In genomic region chr6:46357591-46357990, GRCh38 we compare ENCODE assay signal across 28 cellular contexts.
DNase-seq lines count a peak whose midpoint lies in the region; ATAC-seq, FAIRE-seq and TF ChIP-seq lines count a peak whose summit lies in the region.
"Had no signal": no experiment of that assay in that cellular context is flagged by ENCODE, and none has a peak within 500 bp of the region (broad histone marks: within the 10 kb centered on the region; RNA-seq: fewer than 3 reads in every experiment).

No MANE protein-coding gene starts in this region.

- no peak for TF ChIP-seq CTCF in activated CD8-positive, alpha-beta T cell treated with anti-CD3 and anti-CD28 coated beads for 36 hours (IDR thresholded peaks at IDR 0.05)
- TF ChIP-seq CTCF in kidney epithelial cell (IDR thresholded peaks at IDR 0.05; ENCODE audit: insufficient read depth, low read length, poor library complexity, severe bottlenecking) = no peak
- no peak for TF ChIP-seq CTCF in CD8-positive, alpha-beta T cell (IDR thresholded peaks at IDR 0.05)

- peaks cover 10% of the 10 kb centered on the region for H3K27me3 Mint-ChIP-seq in activated CD8-positive, alpha-beta T cell treated with anti-CD3 and anti-CD28 coated beads, Interleukin-2, amount 10 ng/mL, durations not matched to agents 7 days and 5 days (ENCODE audit: low read depth)
- peaks cover 2% of the 10 kb centered on the region for H3K27me3 Mint-ChIP-seq in activated CD8-positive, alpha-beta T cell treated with anti-CD3 and anti-CD28 coated beads for 36 hours
- H3K27me3 Mint-ChIP-seq in activated CD4-positive, alpha-beta memory T cell treated with anti-CD3 and anti-CD28 coated beads for 36 hours = peaks cover 2% of the 10 kb centered on the region
- H3K27me3 Mint-ChIP-seq in CD8-positive, alpha-beta T cell (ENCODE audit: low read depth) = peaks cover 2% of the 10 kb centered on the region
- H3K27me3 Mint-ChIP-seq: dendritic cell treated with granulocyte-macrophage colony-stimulating factor and Interleukin-4, amounts not matched to agents 40 ng/mL and 50 ng/mL, for 4 days had no signal

- DNase-seq in activated CD8-positive, alpha-beta T cell treated with anti-CD3 and anti-CD28 coated beads, Interleukin-2, amount 10 ng/mL, durations not matched to agents 7 days and 5 days = no peak
- DNase-seq in activated CD8-positive, alpha-beta T cell treated with anti-CD3 and anti-CD28 coated beads for 36 hours = no peak
- DNase-seq in kidney epithelial cell (ENCODE audit: low read depth) (peak; percentile 9), small intestine (peak; percentile 52)
- DNase-seq in activated CD4-positive, alpha-beta memory T cell treated with anti-CD3 and anti-CD28 coated beads for 36 hours = no peak
- DNase-seq in CD8-positive, alpha-beta T cell = no peak
- DNase-seq: activated CD4-positive, alpha-beta memory T cell treated with anti-CD3 and anti-CD28 coated beads, Interleukin-2, amount 10 ng/mL, durations not matched to agents 7 days and 5 days; activated naive CD4-positive, alpha-beta T cell; activated T-cell treated with anti-CD3 and anti-CD28 coated beads, Interleukin-2, amount 50 U/mL, for 24 hours; amygdala; Calu3; EL; H9; KG1; NCI-H1694; NCI-H2171; NCI-H524 treated with DMSO at 0.1 percent for 48 hours; stimulated activated naive CD8-positive, alpha-beta T cell treated with anti-CD3 and anti-CD28 coated beads, Interleukin-15, amount 100 ng/mL, for 72 hours; T-helper 9 cell had no signal

- WGBS in small intestine, 3 donors = 12 to 36% (median 31%) methylated on average over 2 of the region's 2 CpGs

- CTCF ChIA-PET in activated CD8-positive, alpha-beta T cell treated with anti-CD3 and anti-CD28 coated beads, Interleukin-2, amount 10 ng/mL, durations not matched to agents 7 days and 5 days (lab: Charles Lee) = no interaction called here
- CTCF ChIA-PET in activated CD8-positive, alpha-beta T cell treated with anti-CD3 and anti-CD28 coated beads for 36 hours (lab: Charles Lee) = no interaction called here
- CTCF ChIA-PET in activated CD4-positive, alpha-beta memory T cell treated with anti-CD3 and anti-CD28 coated beads for 36 hours (lab: Charles Lee) = no interaction called here
- CTCF ChIA-PET in CD8-positive, alpha-beta T cell (lab: Charles Lee) = interaction anchor here (0.8 kb wide), 1 partner anchor 418 kb away, joined by 3 read pairs; no protein-coding TSS in a partner anchor

- H3K27ac Mint-ChIP-seq in activated CD8-positive, alpha-beta T cell treated with anti-CD3 and anti-CD28 coated beads, Interleukin-2, amount 10 ng/mL, durations not matched to agents 7 days and 5 days = peak overlapping the region; percentile 57
- no peak overlapping the region for H3K27ac Mint-ChIP-seq in activated CD8-positive, alpha-beta T cell treated with anti-CD3 and anti-CD28 coated beads for 36 hours
- no peak overlapping the region for H3K27ac Mint-ChIP-seq in activated CD4-positive, alpha-beta memory T cell treated with anti-CD3 and anti-CD28 coated beads for 36 hours
- H3K27ac Mint-ChIP-seq in CD8-positive, alpha-beta T cell = no peak overlapping the region
- H3K27ac Mint-ChIP-seq: activated CD4-positive, alpha-beta memory T cell treated with anti-CD3 and anti-CD28 coated beads, Interleukin-2, amount 10 ng/mL, durations not matched to agents 7 days and 5 days; activated T-cell treated with anti-CD3 and anti-CD28 coated beads, Interleukin-2, amount 50 U/mL, for 24 hours; dendritic cell treated with granulocyte-macrophage colony-stimulating factor and Interleukin-4, amounts not matched to agents 40 ng/mL and 50 ng/mL, for 4 days; H9; stimulated activated naive CD8-positive, alpha-beta T cell treated with anti-CD3 and anti-CD28 coated beads, Interleukin-15, amount 100 ng/mL, for 72 hours; WTC11 had no signal

- H3K36me3 ChIP-seq in kidney epithelial cell (ENCODE audit: control insufficient read depth, insufficient read depth, low read length) = no peaks in the 10 kb centered on the region
- no peaks in the 10 kb centered on the region for H3K36me3 ChIP-seq in small intestine (ENCODE audit: control insufficient read depth in 2 of 2, insufficient read depth in 2 of 2, low read length in 2 of 2)
- no peaks in the 10 kb centered on the region for H3K36me3 ChIP-seq in CD8-positive, alpha-beta T cell (ENCODE audit: insufficient read depth, low read length)
- H3K36me3 ChIP-seq: BLaER1, neutrophil, tibial nerve had no signal

- H3K4me3 Mint-ChIP-seq in activated CD8-positive, alpha-beta T cell treated with anti-CD3 and anti-CD28 coated beads, Interleukin-2, amount 10 ng/mL, durations not matched to agents 7 days and 5 days = peak overlapping the region; percentile 36
- H3K4me3 Mint-ChIP-seq in activated CD8-positive, alpha-beta T cell treated with anti-CD3 and anti-CD28 coated beads for 36 hours = no peak overlapping the region
- H3K4me3 Mint-ChIP-seq in activated CD4-positive, alpha-beta memory T cell treated with anti-CD3 and anti-CD28 coated beads for 36 hours = no peak overlapping the region
- H3K4me3 Mint-ChIP-seq in CD8-positive, alpha-beta T cell = no peak overlapping the region
- H3K4me3 Mint-ChIP-seq: activated CD4-positive, alpha-beta memory T cell treated with anti-CD3 and anti-CD28 coated beads, Interleukin-2, amount 10 ng/mL, durations not matched to agents 7 days and 5 days; activated T-cell treated with anti-CD3 and anti-CD28 coated beads, Interleukin-2, amount 50 U/mL, for 24 hours; dendritic cell treated with granulocyte-macrophage colony-stimulating factor and Interleukin-4, amounts not matched to agents 40 ng/mL and 50 ng/mL, for 4 days; H9; stimulated activated naive CD8-positive, alpha-beta T cell treated with anti-CD3 and anti-CD28 coated beads, Interleukin-15, amount 100 ng/mL, for 72 hours; WTC11 had no signal

- H3K4me3 ChIP-seq in kidney epithelial cell (ENCODE audit: low read depth, low read length) (no peak overlapping the region), small intestine (ENCODE audit: low read depth in 1 of 2, low read length in 2 of 2) (no peak overlapping the region)
- H3K4me3 ChIP-seq in CD8-positive, alpha-beta T cell (ENCODE audit: low read depth, low read length) = no peak overlapping the region
- H3K4me3 ChIP-seq: BLaER1, lung, tibial nerve had no signal

- H3K9me3 ChIP-seq in small intestine (ENCODE audit: control insufficient read depth, low read depth) = no peaks in the 10 kb centered on the region
- H3K9me3 ChIP-seq in CD8-positive, alpha-beta T cell (ENCODE audit: low read length) = no peaks in the 10 kb centered on the region
- H3K9me3 ChIP-seq: BLaER1, neutrophil, tibial nerve had no signal

- H3K4me1 Mint-ChIP-seq in activated CD8-positive, alpha-beta T cell treated with anti-CD3 and anti-CD28 coated beads, Interleukin-2, amount 10 ng/mL, durations not matched to agents 7 days and 5 days (ENCODE audit: low read depth) = peaks cover 4% of the 10 kb centered on the region
- H3K4me1 Mint-ChIP-seq in activated CD8-positive, alpha-beta T cell treated with anti-CD3 and anti-CD28 coated beads for 36 hours (ENCODE audit: low read depth) = peaks cover 2% of the 10 kb centered on the region
- peaks cover 4% of the 10 kb centered on the region for H3K4me1 Mint-ChIP-seq in activated CD4-positive, alpha-beta memory T cell treated with anti-CD3 and anti-CD28 coated beads for 36 hours (ENCODE audit: low read depth)
- H3K4me1 Mint-ChIP-seq in CD8-positive, alpha-beta T cell (ENCODE audit: low read depth) = no peaks in the 10 kb centered on the region
- H3K4me1 Mint-ChIP-seq: stimulated activated naive CD8-positive, alpha-beta T cell treated with anti-CD3 and anti-CD28 coated beads, Interleukin-15, amount 100 ng/mL, for 72 hours had no signal

- no peaks in the 10 kb centered on the region for H3K27me3 ChIP-seq in kidney epithelial cell (ENCODE audit: control insufficient read depth, insufficient read depth, low read length)
- no peaks in the 10 kb centered on the region for H3K27me3 ChIP-seq in small intestine (ENCODE audit: control insufficient read depth in 2 of 2, insufficient read depth in 2 of 2, low read length in 2 of 2)
- no peaks in the 10 kb centered on the region for H3K27me3 ChIP-seq in CD8-positive, alpha-beta T cell (ENCODE audit: insufficient read depth, low read length)
- H3K27me3 ChIP-seq: BLaER1, neutrophil, tibial nerve had no signal

- peaks cover 0 to 8% of the 10 kb centered on the region in 2 donors for H3K4me1 ChIP-seq in small intestine (ENCODE audit: control insufficient read depth in 2 of 2, insufficient read depth in 1 of 2, low read depth in 1 of 2, low read length in 1 of 2)
- no peaks in the 10 kb centered on the region for H3K4me1 ChIP-seq in CD8-positive, alpha-beta T cell (ENCODE audit: insufficient read depth, low read length)

- FAIRE-seq in small intestine (lab: Jason Lieb, UNC) = no peak
- FAIRE-seq: bronchial epithelial cell had no signal

- no peaks in the 10 kb centered on the region for H3K9me3 Mint-ChIP-seq in activated CD8-positive, alpha-beta T cell treated with anti-CD3 and anti-CD28 coated beads, Interleukin-2, amount 10 ng/mL, durations not matched to agents 7 days and 5 days (ENCODE audit: insufficient read depth)
- H3K9me3 Mint-ChIP-seq in activated CD8-positive, alpha-beta T cell treated with anti-CD3 and anti-CD28 coated beads for 36 hours = no peaks in the 10 kb centered on the region
- H3K9me3 Mint-ChIP-seq in activated CD4-positive, alpha-beta memory T cell treated with anti-CD3 and anti-CD28 coated beads for 36 hours = no peaks in the 10 kb centered on the region
- H3K9me3 Mint-ChIP-seq in CD8-positive, alpha-beta T cell = no peaks in the 10 kb centered on the region
- H3K9me3 Mint-ChIP-seq: activated CD4-positive, alpha-beta memory T cell treated with anti-CD3 and anti-CD28 coated beads, Interleukin-2, amount 10 ng/mL, durations not matched to agents 7 days and 5 days; activated T-cell treated with anti-CD3 and anti-CD28 coated beads, Interleukin-2, amount 50 U/mL, for 24 hours; dendritic cell treated with granulocyte-macrophage colony-stimulating factor and Interleukin-4, amounts not matched to agents 40 ng/mL and 50 ng/mL, for 4 days; stimulated activated naive CD8-positive, alpha-beta T cell treated with anti-CD3 and anti-CD28 coated beads, Interleukin-15, amount 100 ng/mL, for 72 hours had no signal

- H3K36me3 Mint-ChIP-seq in activated CD8-positive, alpha-beta T cell treated with anti-CD3 and anti-CD28 coated beads, Interleukin-2, amount 10 ng/mL, durations not matched to agents 7 days and 5 days (ENCODE audit: low read depth) = no peaks in the 10 kb centered on the region
- H3K36me3 Mint-ChIP-seq in activated CD8-positive, alpha-beta T cell treated with anti-CD3 and anti-CD28 coated beads for 36 hours (ENCODE audit: low read depth) = no peaks in the 10 kb centered on the region
- no peaks in the 10 kb centered on the region for H3K36me3 Mint-ChIP-seq in activated CD4-positive, alpha-beta memory T cell treated with anti-CD3 and anti-CD28 coated beads for 36 hours
- no peaks in the 10 kb centered on the region for H3K36me3 Mint-ChIP-seq in CD8-positive, alpha-beta T cell
- H3K36me3 Mint-ChIP-seq: WTC11 had no signal

- no peak for ATAC-seq in activated CD8-positive, alpha-beta T cell treated with anti-CD3 and anti-CD28 coated beads, Interleukin-2, amount 10 ng/mL, durations not matched to agents 7 days and 5 days
- no peak for ATAC-seq in activated CD8-positive, alpha-beta T cell treated with anti-CD3 and anti-CD28 coated beads for 36 hours
- ATAC-seq in SK-N-SH treated with all-trans-retinoic acid at 6 μM for 48 hours (peak; percentile 40; the same call in 2 of the 3 replicates), GM21529 (IDR thresholded peaks at IDR 0.05; ENCODE audit: unreplicated experiment) (no peak)
- ATAC-seq in CD8-positive, alpha-beta T cell = no peak
- ATAC-seq: stimulated activated naive CD8-positive, alpha-beta T cell treated with anti-CD3 and anti-CD28 coated beads, Interleukin-15, amount 100 ng/mL, for 72 hours had no signal

- POLR2A ChIA-PET in activated CD8-positive, alpha-beta T cell treated with anti-CD3 and anti-CD28 coated beads, Interleukin-2, amount 10 ng/mL, durations not matched to agents 7 days and 5 days (lab: Charles Lee) = no interaction called here
- POLR2A ChIA-PET in activated CD8-positive, alpha-beta T cell treated with anti-CD3 and anti-CD28 coated beads for 36 hours (lab: Charles Lee) = no interaction called here
- POLR2A ChIA-PET in activated CD4-positive, alpha-beta memory T cell treated with anti-CD3 and anti-CD28 coated beads for 36 hours (lab: Charles Lee) = no interaction called here
- POLR2A ChIA-PET in CD8-positive, alpha-beta T cell (lab: Charles Lee) = interaction anchor here (1.3 kb wide), 1 partner anchor 32 kb away, joined by 3 read pairs; no protein-coding TSS in a partner anchor

- H3K27ac ChIP-seq in small intestine (ENCODE audit: low read depth in 1 of 2, low read length in 1 of 2) = peak overlapping the region in 1 of 2 donors; percentile 28
- H3K27ac ChIP-seq in CD8-positive, alpha-beta T cell (ENCODE audit: low read depth, low read length) = no peak overlapping the region
- H3K27ac ChIP-seq: BLaER1, neutrophil, tibial nerve had no signal

- intact Hi-C loops in activated CD8-positive, alpha-beta T cell treated with anti-CD3 and anti-CD28 coated beads for 36 hours (cut with micrococcal nuclease) = no loop called here
- intact Hi-C loops in activated CD4-positive, alpha-beta memory T cell treated with anti-CD3 and anti-CD28 coated beads for 36 hours (cut with micrococcal nuclease) = no loop called here
- intact Hi-C loops in CD8-positive, alpha-beta T cell (cut with DNase I, micrococcal nuclease) = no loop called here

Comparison
In these comparisons a context has a peak if more than half of its experiments do, and no peak if none do; other contexts are left out.
1. DNase-seq: peak in kidney epithelial cell (single experiment) and small intestine (single experiment); none in activated CD8-positive, alpha-beta T cell treated with anti-CD3 and anti-CD28 coated beads, Interleukin-2, amount 10 ng/mL, durations not matched to agents 7 days and 5 days (single experiment), activated CD8-positive, alpha-beta T cell treated with anti-CD3 and anti-CD28 coated beads for 36 hours (single experiment), activated CD4-positive, alpha-beta memory T cell treated with anti-CD3 and anti-CD28 coated beads for 36 hours (single experiment) and CD8-positive, alpha-beta T cell (0 of 7).